8 cellular contexts compared by ENCODE assay signal in genomic region chr12:54993181-54993835, GRCh38. TPM values are rescaled to one million over a fixed set of nuclear protein-coding genes. Genes with fewer than 3 reads are reported as not detected.
DNase-seq lines count a peak whose midpoint lies in the region; ATAC-seq lines count a peak whose summit lies in the region.

No MANE protein-coding gene starts in this region.

- no peaks in the 10 kb centered on the region for H3K36me3 Mint-ChIP-seq in activated T-cell treated with anti-CD3 and anti-CD28 coated beads, Interleukin-2, amount 50 U/mL, for 24 hours (ENCODE audit: low read depth)
- H3K36me3 Mint-ChIP-seq in immature natural killer cell = peaks cover 0 to 14% (median 0%) of the 10 kb centered on the region in 3 donors

- peak; percentile 35 for DNase-seq in activated T-cell treated with anti-CD3 and anti-CD28 coated beads for 1 hour (ENCODE audit: low read depth)
- no peak for DNase-seq in activated T-cell treated with anti-CD3 and anti-CD28 coated beads, Interleukin-2, amount 50 U/mL, for 24 hours
- peak; percentile 7 for DNase-seq in NCI-H2081 treated with DMSO at 0.1 percent for 48 hours (lab: John Stamatoyannopoulos, UW)
- DNase-seq in T1000 (lab: John Stamatoyannopoulos, UW) = peak; percentile 10
- peak; percentile 51 to 74 for DNase-seq in T47D (ENCODE audit: low read depth in 1 of 2, low spot score in 1 of 2)
- DNase-seq in immature natural killer cell = peak; percentile 57 to 63 (median 61)
- DNase-seq in stimulated activated CD4-positive, alpha-beta T cell treated with anti-CD3 and anti-CD28 coated beads, Interleukin-2, amount 100 ng/mL, for 4 hours (ENCODE audit: low read depth) = peak; percentile 56

- ATAC-seq in HG02970 (IDR thresholded peaks at IDR 0.05; ENCODE audit: low FRiP score, unreplicated experiment) = peak; percentile 47

- in situ Hi-C loops in T47D (cut with HindIII; ENCODE audit: low pct_unique_long_range_greater_than_20kb, low sequenced_read_pairs) = no loop called here

- H3K9me3 Mint-ChIP-seq in activated T-cell treated with anti-CD3 and anti-CD28 coated beads, Interleukin-2, amount 50 U/mL, for 24 hours = no peaks in the 10 kb centered on the region
- no peaks in the 10 kb centered on the region for H3K9me3 Mint-ChIP-seq in immature natural killer cell

- no peaks in the 10 kb centered on the region for H3K27me3 Mint-ChIP-seq in activated T-cell treated with anti-CD3 and anti-CD28 coated beads, Interleukin-2, amount 50 U/mL, for 24 hours
- peaks cover 0 to 2% (median 0%) of the 10 kb centered on the region in 3 donors for H3K27me3 Mint-ChIP-seq in immature natural killer cell (ENCODE audit: low read depth in 3 of 3)

- H3K27ac Mint-ChIP-seq in activated T-cell treated with anti-CD3 and anti-CD28 coated beads, Interleukin-2, amount 50 U/mL, for 24 hours = no peak overlapping the region
- peak overlapping the region in 1 of 6 donors; percentile 41 for H3K27ac Mint-ChIP-seq in immature natural killer cell

- H3K4me1 Mint-ChIP-seq in activated T-cell treated with anti-CD3 and anti-CD28 coated beads, Interleukin-2, amount 50 U/mL, for 24 hours (ENCODE audit: low read depth) = peaks cover 46% of the 10 kb centered on the region
- peaks cover 23 to 26% of the 10 kb centered on the region in 2 donors for H3K4me1 Mint-ChIP-seq in immature natural killer cell

- no peak overlapping the region for H3K4me3 Mint-ChIP-seq in activated T-cell treated with anti-CD3 and anti-CD28 coated beads, Interleukin-2, amount 50 U/mL, for 24 hours
- no peak overlapping the region for H3K4me3 Mint-ChIP-seq in immature natural killer cell

RNA-seq across cellular contexts. Expression of gene TESPA1, which starts 8.7 kb away (rescaled TPM):
- polyA plus RNA-seq in immature natural killer cell = 10 to 100 TPM; 29.5 to 65.7 (median 33.1) TPM

RNA-seq across cellular contexts. Expression of gene NEUROD4, which starts 26.5 kb away (rescaled TPM):
- polyA plus RNA-seq in immature natural killer cell = not detected
